In genomic region chr7:24463474-24463873, GRCh38 we compare ENCODE assay signal across 23 cellular contexts.
DNase-seq lines count a peak whose midpoint lies in the region; ATAC-seq and TF ChIP-seq lines count a peak whose summit lies in the region.
"Had no signal": no experiment of that assay in that cellular context is flagged by ENCODE, and none has a peak within 500 bp of the region (broad histone marks: within the 10 kb centered on the region; RNA-seq: fewer than 3 reads in every experiment).

No MANE protein-coding gene starts in this region.

- H3K9ac ChIP-seq in SK-N-SH, result no peak overlapping the region
- H3K9ac ChIP-seq: BLaER1 treated with 17β-estradiol and CSF1 and Interleukin-3, amounts not matched to agents 10 nM and 100 nM; GM23248 had no signal

- TF ChIP-seq EP300 in SK-N-SH (IDR thresholded peaks at IDR 0.05; ENCODE audit: borderline replicate concordance in 1 of 2, low read depth in 1 of 2, low read length in 1 of 2), result no peak

- CTCF ChIA-PET in SK-N-SH (lab: Yijun Ruan, JAX), result interaction anchor here (0.8 to 1.6 kb wide), 3 partner anchors 20 to 92 kb away, joined by 3 to 4 read pairs (median 3); no protein-coding TSS in a partner anchor

- TF ChIP-seq RAD21 in SK-N-SH (IDR thresholded peaks at IDR 0.05; ENCODE audit: low read length), result no peak

- no peaks in the 10 kb centered on the region for H3K9me2 ChIP-seq in SK-N-SH

- DNase-seq in SK-N-SH, result no peak
- DNase-seq in LHCN-M2 (ENCODE audit: low read depth), result peak; percentile 17
- DNase-seq in myocyte (ENCODE audit: low read depth), result peak; percentile 68
- DNase-seq: AML-193; CD4-positive, alpha-beta T cell; DND-41; GM23248; H7; HFFc6; KBM-7; MM.1S; NCI-H2029; NCI-H345; NCI-H510A treated with DMSO at 0.1 percent for 48 hours; PC-3 had no signal

- peaks cover 19% of the 10 kb centered on the region; the same call in 1 of the 2 replicates for H3K27me3 ChIP-seq in SK-N-SH (ENCODE audit: insufficient read depth)
- H3K27me3 ChIP-seq: BLaER1 treated with 17β-estradiol and CSF1 and Interleukin-3, amounts not matched to agents 10 nM and 100 nM had no signal

- no peak for TF ChIP-seq CTCF in SK-N-SH (IDR thresholded peaks at IDR 0.05)

- H3K79me2 ChIP-seq in SK-N-SH (ENCODE audit: insufficient read depth), result no peaks in the 10 kb centered on the region

- no peaks in the 10 kb centered on the region for H3K9me3 ChIP-seq in SK-N-SH
- H3K9me3 ChIP-seq: A549; BLaER1 treated with 17β-estradiol and CSF1 and Interleukin-3, amounts not matched to agents 10 nM and 100 nM; SJSA1 had no signal

- H4K20me1 ChIP-seq in SK-N-SH (ENCODE audit: insufficient read depth), result no peaks in the 10 kb centered on the region
- H4K20me1 ChIP-seq: BLaER1 treated with 17β-estradiol and CSF1 and Interleukin-3, amounts not matched to agents 10 nM and 100 nM had no signal

- peak; percentile 33; the same call in 1 of the 3 replicates for ATAC-seq in SK-N-SH treated with all-trans-retinoic acid at 6 μM for 48 hours
- no peak for ATAC-seq in GM18519 (IDR thresholded peaks at IDR 0.05; ENCODE audit: low FRiP score, unreplicated experiment)
- no peak for ATAC-seq in HG02571 (IDR thresholded peaks at IDR 0.05; ENCODE audit: unreplicated experiment)
- ATAC-seq in HG03521 (IDR thresholded peaks at IDR 0.05; ENCODE audit: unreplicated experiment), result no peak
- ATAC-seq: PC-3, Right ventricle myocardium inferior had no signal

- H2AFZ ChIP-seq in SK-N-SH (ENCODE audit: low read depth), result no peak overlapping the region
- H2AFZ ChIP-seq: GM23248 had no signal

- no peak overlapping the region for H3K4me2 ChIP-seq in SK-N-SH
- H3K4me2 ChIP-seq: A549; BLaER1 treated with 17β-estradiol and CSF1 and Interleukin-3, amounts not matched to agents 10 nM and 100 nM had no signal

- POLR2A ChIA-PET in SK-N-SH (lab: Yijun Ruan, JAX), result no interaction called here

- 28% methylated on average over 1 of the region's 1 CpG for WGBS in SK-N-SH (ENCODE audit: low lambda C conversion rate)

- no peaks in the 10 kb centered on the region for H3F3A ChIP-seq in SK-N-SH (replicated peaks; ENCODE audit: insufficient read depth)

- peak overlapping the region in 1 of 2 experiments; percentile 12; a peak in 1 of 4 replicates for H3K4me3 ChIP-seq in SK-N-SH (ENCODE audit: low read depth in 2 of 2, low read length in 1 of 2)
- H3K4me3 ChIP-seq: A549; BLaER1 treated with 17β-estradiol and CSF1 and Interleukin-3, amounts not matched to agents 10 nM and 100 nM; GM23248; SJSA1 had no signal

- H3K4me1 ChIP-seq in SK-N-SH (ENCODE audit: control insufficient read depth in 1 of 2, insufficient read depth in 2 of 2, low read depth in 1 of 2, low read length in 1 of 2), result peaks cover 0 to 6% of the 10 kb centered on the region in 2 experiments; a peak in 2 of 4 replicates
- H3K4me1 ChIP-seq: BLaER1 treated with 17β-estradiol and CSF1 and Interleukin-3, amounts not matched to agents 10 nM and 100 nM; SJSA1 had no signal

- no peaks in the 10 kb centered on the region for H3K36me3 ChIP-seq in SK-N-SH (replicated peaks in 1 of 2; ENCODE audit: control insufficient read depth in 1 of 2, insufficient read depth in 2 of 2, low read length in 1 of 2)
- H3K36me3 ChIP-seq: BLaER1 treated with 17β-estradiol and CSF1 and Interleukin-3, amounts not matched to agents 10 nM and 100 nM; SJSA1 had no signal

- H3K27ac ChIP-seq in SK-N-SH (ENCODE audit: low read depth in 2 of 2, low read length in 1 of 2), result no peak overlapping the region
- H3K27ac ChIP-seq: A549; BLaER1 treated with 17β-estradiol and CSF1 and Interleukin-3, amounts not matched to agents 10 nM and 100 nM; GM23248; SJSA1 had no signal

TF ChIP-seq in SK-N-SH treated with all-trans-retinoic acid at 6 μM for 48 hours, 23 proteins besides CTCF, POLR2A, EP300 and RAD21 (continues in another document):
- no peak for TF ChIP-seq TSHZ2 (CRISPR knock-in tag; IDR thresholded peaks at IDR 0.05)
- no peak for TF ChIP-seq PPARA (CRISPR knock-in tag; IDR thresholded peaks at IDR 0.05; ENCODE audit: borderline replicate concordance)
- TF ChIP-seq CREB5 (CRISPR knock-in tag; IDR thresholded peaks at IDR 0.05; ENCODE audit: low read depth), result no peak

TF ChIP-seq in SK-N-SH, 30 proteins besides CTCF, POLR2A, EP300 and RAD21:
- TF ChIP-seq GABPA (IDR thresholded peaks at IDR 0.05; ENCODE audit: low read depth), result no peak
- TF ChIP-seq, protein P1, sequence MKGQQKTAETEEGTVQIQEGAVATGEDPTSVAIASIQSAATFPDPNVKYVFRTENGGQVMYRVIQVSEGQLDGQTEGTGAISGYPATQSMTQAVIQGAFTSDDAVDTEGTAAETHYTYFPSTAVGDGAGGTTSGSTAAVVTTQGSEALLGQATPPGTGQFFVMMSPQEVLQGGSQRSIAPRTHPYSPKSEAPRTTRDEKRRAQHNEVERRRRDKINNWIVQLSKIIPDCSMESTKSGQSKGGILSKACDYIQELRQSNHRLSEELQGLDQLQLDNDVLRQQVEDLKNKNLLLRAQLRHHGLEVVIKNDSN (IDR thresholded peaks at IDR 0.05; ENCODE audit: borderline replicate concordance, low read depth), result no peak
- no peak for TF ChIP-seq SIN3A (IDR thresholded peaks at IDR 0.05; ENCODE audit: borderline replicate concordance, low read depth, low read length)
- TF ChIP-seq POLR2AphosphoS5 (IDR thresholded peaks at IDR 0.05; ENCODE audit: low read depth, low read length), result no peak
- TF ChIP-seq CHD2 (IDR thresholded peaks at IDR 0.05; ENCODE audit: low read length, partially characterized antibody), result no peak
- TF ChIP-seq, protein P2, sequence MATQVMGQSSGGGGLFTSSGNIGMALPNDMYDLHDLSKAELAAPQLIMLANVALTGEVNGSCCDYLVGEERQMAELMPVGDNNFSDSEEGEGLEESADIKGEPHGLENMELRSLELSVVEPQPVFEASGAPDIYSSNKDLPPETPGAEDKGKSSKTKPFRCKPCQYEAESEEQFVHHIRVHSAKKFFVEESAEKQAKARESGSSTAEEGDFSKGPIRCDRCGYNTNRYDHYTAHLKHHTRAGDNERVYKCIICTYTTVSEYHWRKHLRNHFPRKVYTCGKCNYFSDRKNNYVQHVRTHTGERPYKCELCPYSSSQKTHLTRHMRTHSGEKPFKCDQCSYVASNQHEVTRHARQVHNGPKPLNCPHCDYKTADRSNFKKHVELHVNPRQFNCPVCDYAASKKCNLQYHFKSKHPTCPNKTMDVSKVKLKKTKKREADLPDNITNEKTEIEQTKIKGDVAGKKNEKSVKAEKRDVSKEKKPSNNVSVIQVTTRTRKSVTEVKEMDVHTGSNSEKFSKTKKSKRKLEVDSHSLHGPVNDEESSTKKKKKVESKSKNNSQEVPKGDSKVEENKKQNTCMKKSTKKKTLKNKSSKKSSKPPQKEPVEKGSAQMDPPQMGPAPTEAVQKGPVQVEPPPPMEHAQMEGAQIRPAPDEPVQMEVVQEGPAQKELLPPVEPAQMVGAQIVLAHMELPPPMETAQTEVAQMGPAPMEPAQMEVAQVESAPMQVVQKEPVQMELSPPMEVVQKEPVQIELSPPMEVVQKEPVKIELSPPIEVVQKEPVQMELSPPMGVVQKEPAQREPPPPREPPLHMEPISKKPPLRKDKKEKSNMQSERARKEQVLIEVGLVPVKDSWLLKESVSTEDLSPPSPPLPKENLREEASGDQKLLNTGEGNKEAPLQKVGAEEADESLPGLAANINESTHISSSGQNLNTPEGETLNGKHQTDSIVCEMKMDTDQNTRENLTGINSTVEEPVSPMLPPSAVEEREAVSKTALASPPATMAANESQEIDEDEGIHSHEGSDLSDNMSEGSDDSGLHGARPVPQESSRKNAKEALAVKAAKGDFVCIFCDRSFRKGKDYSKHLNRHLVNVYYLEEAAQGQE (IDR thresholded peaks at IDR 0.05; ENCODE audit: low read depth, low read length), result no peak
